In genomic region chr18:29062921-29063320, GRCh38 we compare ENCODE assay signal across 25 cellular contexts.
"Had no signal": no experiment of that assay in that cellular context is flagged by ENCODE, and none has a peak within 500 bp of the region (broad histone marks: within the 10 kb centered on the region; RNA-seq: fewer than 3 reads in every experiment).

No MANE protein-coding gene starts in this region.

- H3K36me3 Mint-ChIP-seq: activated CD8-positive, alpha-beta memory T cell treated with anti-CD3 and anti-CD28 coated beads, Interleukin-2, amount 10 ng/mL, durations not matched to agents 7 days and 5 days; T-cell had no signal

- H3K4me3 Mint-ChIP-seq: activated B cell treated with CpG ODN at 0.5 μM for 24 hours; activated CD4-positive, alpha-beta T cell treated with anti-CD3 and anti-CD28 coated beads, Interleukin-2, amount 10 ng/mL, durations not matched to agents 24 days and 14 days; activated CD8-positive, alpha-beta memory T cell treated with anti-CD3 and anti-CD28 coated beads, Interleukin-2, amount 10 ng/mL, durations not matched to agents 7 days and 5 days; activated naive CD8-positive, alpha-beta T cell treated with anti-CD3 and anti-CD28 coated beads, Interleukin-2, amount 50 U/mL, for 24 hours; activated T-cell treated with anti-CD3 and anti-CD28 coated beads, Interleukin-2, amount 50 U/mL, for 24 hours; activated T-helper 1 cell treated with anti-CD3 and anti-CD28 coated beads, Interleukin-12 subunit alpha, Interleukin-12 subunit beta, Interleukin-2, Interleukin-4 antibody, amounts not matched to agents 30 ng/mL and 10 ng/mL and 1 ng/mL, durations not matched to agents 14 hours and 24 hours and 36 hours; T-cell had no signal

- DNase-seq: activated B cell treated with CpG ODN at 0.5 μM for 24 hours; activated CD4-positive, alpha-beta T cell treated with anti-CD3 and anti-CD28 coated beads for 1 hour; activated CD4-positive, alpha-beta T cell treated with anti-CD3 and anti-CD28 coated beads, Interleukin-2, amount 10 ng/mL, durations not matched to agents 24 days and 14 days; activated CD4-positive, alpha-beta T cell treated with anti-CD3 and anti-CD28 coated beads, Interleukin-2, amount 50 U/mL, for 48 hours; activated CD8-positive, alpha-beta memory T cell treated with anti-CD3 and anti-CD28 coated beads, Interleukin-2, amount 10 ng/mL, durations not matched to agents 7 days and 5 days; activated effector memory CD4-positive, alpha-beta T cell treated with Interleukin-2 at 50 U/mL for 16 hours; activated naive CD4-positive, alpha-beta T cell; activated naive CD8-positive, alpha-beta T cell treated with anti-CD3 and anti-CD28 coated beads, Interleukin-2, amount 50 U/mL, for 24 hours; activated T-cell treated with anti-CD3 and anti-CD28 coated beads, Interleukin-2, amount 50 U/mL, for 24 hours; amygdala; Karpas-422; MM.1S; NCI-H1105; NCI-H1436; NCI-H1694 treated with DMSO at 0.1 percent for 48 hours; NCI-H2029 treated with DMSO at 0.1 percent for 48 hours; NCI-H510A treated with DMSO at 0.1 percent for 48 hours; NCI-H69; SHP77; T-cell; T-helper 2 cell; T1000 had no signal

- ATAC-seq: activated CD8-positive, alpha-beta memory T cell treated with anti-CD3 and anti-CD28 coated beads, Interleukin-2, amount 10 ng/mL, durations not matched to agents 7 days and 5 days; activated naive CD4-positive, alpha-beta T cell treated with anti-CD3 and anti-CD28 coated beads, Interleukin-2, amount 50 U/mL, for 72 hours; activated naive CD8-positive, alpha-beta T cell treated with anti-CD3 and anti-CD28 coated beads, Interleukin-2, amount 50 U/mL, for 24 hours; T-cell had no signal

- H3K27ac ChIP-seq: SJSA1 had no signal

- H3K27ac Mint-ChIP-seq: activated B cell treated with CpG ODN at 0.5 μM for 24 hours; activated CD4-positive, alpha-beta T cell treated with anti-CD3 and anti-CD28 coated beads, Interleukin-2, amount 10 ng/mL, durations not matched to agents 24 days and 14 days; activated CD8-positive, alpha-beta memory T cell treated with anti-CD3 and anti-CD28 coated beads, Interleukin-2, amount 10 ng/mL, durations not matched to agents 7 days and 5 days; activated naive CD4-positive, alpha-beta T cell treated with anti-CD3 and anti-CD28 coated beads, Interleukin-2, amount 50 U/mL, for 72 hours; activated naive CD8-positive, alpha-beta T cell treated with anti-CD3 and anti-CD28 coated beads, Interleukin-2, amount 50 U/mL, for 24 hours; activated T-cell treated with anti-CD3 and anti-CD28 coated beads, Interleukin-2, amount 50 U/mL, for 24 hours; activated T-helper 1 cell treated with anti-CD3 and anti-CD28 coated beads, Interleukin-12 subunit alpha, Interleukin-12 subunit beta, Interleukin-2, Interleukin-4 antibody, amounts not matched to agents 30 ng/mL and 10 ng/mL and 1 ng/mL, durations not matched to agents 14 hours and 24 hours and 36 hours; T-cell had no signal

- H3K36me3 ChIP-seq: SJSA1 had no signal

- H3K27me3 Mint-ChIP-seq: activated B cell treated with CpG ODN at 0.5 μM for 24 hours; activated CD4-positive, alpha-beta T cell treated with anti-CD3 and anti-CD28 coated beads, Interleukin-2, amount 10 ng/mL, durations not matched to agents 24 days and 14 days; activated CD8-positive, alpha-beta memory T cell treated with anti-CD3 and anti-CD28 coated beads, Interleukin-2, amount 10 ng/mL, durations not matched to agents 7 days and 5 days; activated naive CD8-positive, alpha-beta T cell treated with anti-CD3 and anti-CD28 coated beads, Interleukin-2, amount 50 U/mL, for 24 hours; activated T-cell treated with anti-CD3 and anti-CD28 coated beads, Interleukin-2, amount 50 U/mL, for 24 hours; T-cell had no signal

- H3K4me1 Mint-ChIP-seq: activated B cell treated with CpG ODN at 0.5 μM for 24 hours; activated CD4-positive, alpha-beta T cell treated with anti-CD3 and anti-CD28 coated beads, Interleukin-2, amount 10 ng/mL, durations not matched to agents 24 days and 14 days; activated CD8-positive, alpha-beta memory T cell treated with anti-CD3 and anti-CD28 coated beads, Interleukin-2, amount 10 ng/mL, durations not matched to agents 7 days and 5 days; activated naive CD8-positive, alpha-beta T cell treated with anti-CD3 and anti-CD28 coated beads, Interleukin-2, amount 50 U/mL, for 24 hours; T-cell had no signal

- H3K4me1 ChIP-seq: SJSA1 had no signal

- H3K4me3 ChIP-seq: SJSA1 had no signal

- H3K9me3 ChIP-seq: SJSA1 had no signal
